8 cellular contexts compared by ENCODE assay signal in genomic region chr1:226424228-226425003, GRCh38. TPM values are rescaled to one million over a fixed set of nuclear protein-coding genes. Genes with fewer than 3 reads are reported as not detected.
DNase-seq lines count a peak whose midpoint lies in the region; ATAC-seq and TF ChIP-seq lines count a peak whose summit lies in the region.

No MANE protein-coding gene starts in this region.

- H3K27ac Mint-ChIP-seq in activated naive CD4-positive, alpha-beta T cell treated with anti-CD3 and anti-CD28 coated beads, Interleukin-2, amount 50 U/mL, for 72 hours: no peak overlapping the region
- H3K27ac Mint-ChIP-seq in effector memory CD8-positive, alpha-beta T cell: no peak overlapping the region

- no peak for TF ChIP-seq POLR2A in IMR-90 (IDR thresholded peaks at IDR 0.05; ENCODE audit: low read depth, low read length)

- dilution Hi-C loops in IMR-90 (cut with HindIII; ENCODE audit: low sequenced_read_pairs, unreplicated experiment): no loop called here

- H3K4me3 ChIP-seq in IMR-90 (ENCODE audit: insufficient read depth, low read depth, low read length): no peak overlapping the region
- H3K4me3 ChIP-seq in Panc1 (ENCODE audit: low read depth in 2 of 2, low read length in 2 of 2): no peak overlapping the region

- H4K91ac ChIP-seq in IMR-90 (ENCODE audit: insufficient read depth, low read depth, low read length): no peak overlapping the region

- H3K4ac ChIP-seq in IMR-90 (ENCODE audit: low read depth, low read length): no peak overlapping the region

- in situ Hi-C loops in IMR-90 (cut with MboI; ENCODE audit: low sequenced_read_pairs) (no loop called here), Panc1 (cut with HindIII; ENCODE audit: low pct_unique_long_range_greater_than_20kb, low sequenced_read_pairs) (no loop called here)

- POLR2A ChIA-PET in IMR-90 (lab: Charles Lee; ENCODE audit: unreplicated experiment) (no interaction called here), Panc1 (lab: Charles Lee) (no interaction called here)

- CTCF ChIA-PET in IMR-90 (lab: Yijun Ruan, JAX): interaction anchor here (0.9 to 1.4 kb wide), 3 partner anchors 12 to 18 kb away, joined by 3 to 4 read pairs (median 3); no protein-coding TSS in a partner anchor
- CTCF ChIA-PET in Panc1 (lab: Charles Lee): no interaction called here

- no peak overlapping the region for H3K23ac ChIP-seq in IMR-90 (ENCODE audit: low read depth, low read length)

- no peak overlapping the region for H3K27ac ChIP-seq in IMR-90 (ENCODE audit: insufficient read depth, low read length)
- no peak overlapping the region for H3K27ac ChIP-seq in Panc1 (ENCODE audit: low read length)

- H4K5ac ChIP-seq in IMR-90 (ENCODE audit: low read depth, low read length): no peak overlapping the region

- no peaks in the 10 kb centered on the region for H3K9me3 ChIP-seq in IMR-90 (ENCODE audit: control insufficient read depth, insufficient read depth, low read length)
- no peaks in the 10 kb centered on the region for H3K9me3 ChIP-seq in Panc1 (ENCODE audit: control insufficient read depth, insufficient read depth, low read depth, low read length)

- no peak overlapping the region for H3K56ac ChIP-seq in IMR-90 (ENCODE audit: extremely low read depth, insufficient read depth, low read length)

- H3K4me1 Mint-ChIP-seq in effector memory CD8-positive, alpha-beta T cell (ENCODE audit: low read depth in 2 of 2): peaks cover 13 to 23% of the 10 kb centered on the region in 2 donors

- H3K79me1 ChIP-seq in IMR-90 (ENCODE audit: low read depth in 1 of 2, low read length in 2 of 2): no peaks in the 10 kb centered on the region

- 46% methylated on average over 4 of the region's 8 CpGs; no CpG with 5 or more reads in 1 of the 2 experiments for WGBS in IMR-90 (ENCODE audit: extremely low coverage in 2 of 2, insufficient read length in 1 of 2), 2 experiments

- peak; percentile 37 to 67 for ATAC-seq in activated naive CD4-positive, alpha-beta T cell treated with anti-CD3 and anti-CD28 coated beads, Interleukin-2, amount 50 U/mL, for 72 hours
- ATAC-seq in IMR-90 (ENCODE audit: low read depth) (peak; percentile 64), Panc1 (peak; percentile 87), GM18858 (IDR thresholded peaks at IDR 0.05; ENCODE audit: unreplicated experiment) (no peak), GM21737 (IDR thresholded peaks at IDR 0.05; ENCODE audit: unreplicated experiment) (no peak)
- peak; percentile 73 for ATAC-seq in effector memory CD8-positive, alpha-beta T cell (replicated peaks)

- H3K14ac ChIP-seq in IMR-90 (replicated peaks; ENCODE audit: low read depth, low read length): no peak overlapping the region

- no peak for DNase-seq in activated naive CD4-positive, alpha-beta T cell treated with anti-CD3 and anti-CD28 coated beads, Interleukin-2, amount 50 U/mL, for 72 hours (ENCODE audit: low spot score in 2 of 2)
- no peak for DNase-seq in activated naive CD4-positive, alpha-beta T cell treated with anti-CD3 and anti-CD28 coated beads, Interleukin-2, amount 50 U/mL, for 16 hours
- DNase-seq in IMR-90 (peak; percentile 10), Panc1 (ENCODE audit: low read depth, low spot score) (no peak), middle frontal gyrus (ENCODE audit: extremely low spot score, low spot score) (peak; percentile 13)
- no peak for DNase-seq in effector memory CD8-positive, alpha-beta T cell

- intact Hi-C loops in IMR-90 (cut with micrococcal nuclease) (no loop called here), Panc1 (cut with micrococcal nuclease; ENCODE audit: unreplicated experiment) (no loop called here)

- H2BK120ac ChIP-seq in IMR-90 (ENCODE audit: low read depth, low read length): no peak overlapping the region

- H3K18ac ChIP-seq in IMR-90 (ENCODE audit: low read depth, low read length): no peak overlapping the region

- H3K27me3 Mint-ChIP-seq in effector memory CD8-positive, alpha-beta T cell: peaks cover 0 to 8% of the 10 kb centered on the region in 2 donors

- no peaks in the 10 kb centered on the region for H3K9me3 Mint-ChIP-seq in activated naive CD4-positive, alpha-beta T cell treated with anti-CD3 and anti-CD28 coated beads, Interleukin-2, amount 50 U/mL, for 72 hours
- H3K9me3 Mint-ChIP-seq in effector memory CD8-positive, alpha-beta T cell: no peaks in the 10 kb centered on the region

- no peak overlapping the region for H2AK9ac ChIP-seq in IMR-90 (replicated peaks; ENCODE audit: low read depth, low read length, poor library complexity)

- no peak overlapping the region for H3K9ac ChIP-seq in IMR-90 (ENCODE audit: low read depth, low read length)

- no peaks in the 10 kb centered on the region for H3K36me3 Mint-ChIP-seq in activated naive CD4-positive, alpha-beta T cell treated with anti-CD3 and anti-CD28 coated beads, Interleukin-2, amount 50 U/mL, for 72 hours
- peaks cover 3% of the 10 kb centered on the region for H3K36me3 Mint-ChIP-seq in effector memory CD8-positive, alpha-beta T cell (ENCODE audit: insufficient read depth)

- no peaks in the 10 kb centered on the region for H4K20me1 ChIP-seq in IMR-90 (ENCODE audit: insufficient read depth, low read length)

- H4K8ac ChIP-seq in IMR-90 (ENCODE audit: low read depth in 2 of 2, low read length in 2 of 2): no peak overlapping the region

- TF ChIP-seq CTCF in IMR-90 (conservative IDR thresholded peaks at IDR 0.05; ENCODE audit: low read depth, low read length): peak; percentile 26
- TF ChIP-seq CTCF in Panc1 (IDR thresholded peaks at IDR 0.05): peak; percentile 83

- H2BK5ac ChIP-seq in IMR-90 (ENCODE audit: low read depth, low read length, poor library complexity, severe bottlenecking): no peak overlapping the region

- H3K27me3 ChIP-seq in IMR-90 (ENCODE audit: control insufficient read depth, insufficient read depth, low read length) (peaks cover 22% of the 10 kb centered on the region), Panc1 (ENCODE audit: control insufficient read depth, insufficient read depth, low read length) (no peaks in the 10 kb centered on the region)

- H3K4me3 Mint-ChIP-seq in effector memory CD8-positive, alpha-beta T cell: peak overlapping the region in 1 of 2 donors; percentile 19

- H2BK20ac ChIP-seq in IMR-90 (ENCODE audit: low read depth, low read length): no peak overlapping the region

- H3K4me2 ChIP-seq in IMR-90 (ENCODE audit: low read depth, low read length): no peak overlapping the region

- H3K9me1 ChIP-seq in IMR-90 (ENCODE audit: insufficient read depth, low read length): no peaks in the 10 kb centered on the region

- H3K36me3 ChIP-seq in IMR-90 (ENCODE audit: control insufficient read depth, insufficient read depth, low read length): no peaks in the 10 kb centered on the region
- no peaks in the 10 kb centered on the region for H3K36me3 ChIP-seq in Panc1 (ENCODE audit: control insufficient read depth, insufficient read depth, low read length)

- H2AK5ac ChIP-seq in IMR-90 (ENCODE audit: low read depth, low read length): no peak overlapping the region

- peak overlapping the region; percentile 53 for H2AFZ ChIP-seq in IMR-90 (replicated peaks; ENCODE audit: low read length, poor library complexity)

- no TSS peak for BruUV-seq in IMR-90 (replicated peaks; lab: Mats Ljungman, UMichigan)
- BruUV-seq in Panc1 (replicated peaks; lab: Mats Ljungman, UMichigan): no TSS peak

- TF ChIP-seq RAD21 in IMR-90 (IDR thresholded peaks at IDR 0.05; ENCODE audit: low read length): peak; percentile 25; the same call in 1 of the 2 replicates

- no peak overlapping the region for H2BK15ac ChIP-seq in IMR-90 (ENCODE audit: low read depth, low read length)

- no peaks in the 10 kb centered on the region; the same call in 1 of the 2 replicates for H3K4me1 ChIP-seq in IMR-90 (ENCODE audit: control insufficient read depth, insufficient read depth, low read length)
- no peaks in the 10 kb centered on the region for H3K4me1 ChIP-seq in Panc1 (ENCODE audit: control insufficient read depth, insufficient read depth, low read length)

TF ChIP-seq in IMR-90, 13 proteins besides CTCF, POLR2A, EP300 and RAD21:
- no peak for TF ChIP-seq BHLHE40 (IDR thresholded peaks at IDR 0.05; ENCODE audit: low read depth, low read length)
- 0 out of 2 replicates have a peak, but pooled peaks have one; percentile 8 for TF ChIP-seq SMC3 (IDR thresholded peaks at IDR 0.05; ENCODE audit: low read depth, low read length)
TF ChIP-seq in IMR-90: peak in this region for 1.

RNA-seq across cellular contexts. Expression of gene PARP1, which starts 16.5 kb away (rescaled TPM):
- total RNA-seq in activated naive CD4-positive, alpha-beta T cell treated with anti-CD3 and anti-CD28 coated beads, Interleukin-2, amount 50 U/mL, for 72 hours: 100 to 1,000 TPM; 176 to 234 TPM
- 96.7 and 105 TPM in 2 replicates for total RNA-seq in IMR-90 (2012; rRNA removed)
- 83.8 and 86.5 TPM in 2 replicates for polyA plus RNA-seq in IMR-90 (2012; rRNA removed)
- polyA plus RNA-seq in IMR-90 (2012; cell fraction: cytosol; rRNA removed): 213 and 231 TPM in 2 replicates
- 68.6 and 114 TPM in 2 replicates for polyA plus RNA-seq in IMR-90 (2012; cell fraction: nucleus; rRNA removed; ENCODE audit: low replicate concordance)
- total RNA-seq in Panc1 (2021; ENCODE audit: unreplicated experiment): 127 TPM
- polyA plus RNA-seq in Panc1 (2012; ENCODE audit: insufficient read length): 126 TPM

Comparison
In these comparisons a context has a peak if more than half of its experiments do, and no peak if none do; other contexts are left out.
1. ATAC-seq: peak in activated naive CD4-positive, alpha-beta T cell treated with anti-CD3 and anti-CD28 coated beads, Interleukin-2, amount 50 U/mL, for 72 hours (2 of 2), IMR-90 (single experiment), Panc1 (single experiment) and effector memory CD8-positive, alpha-beta T cell (single experiment); none in GM18858 (single experiment) and GM21737 (single experiment).
2. DNase-seq: peak in IMR-90 (single experiment) and middle frontal gyrus (single experiment); none in activated naive CD4-positive, alpha-beta T cell treated with anti-CD3 and anti-CD28 coated beads, Interleukin-2, amount 50 U/mL, for 72 hours (0 of 2), activated naive CD4-positive, alpha-beta T cell treated with anti-CD3 and anti-CD28 coated beads, Interleukin-2, amount 50 U/mL, for 16 hours (single experiment), Panc1 (single experiment) and effector memory CD8-positive, alpha-beta T cell (0 of 3).